23 cellular contexts compared by ENCODE assay signal in the genomic region with DNA sequence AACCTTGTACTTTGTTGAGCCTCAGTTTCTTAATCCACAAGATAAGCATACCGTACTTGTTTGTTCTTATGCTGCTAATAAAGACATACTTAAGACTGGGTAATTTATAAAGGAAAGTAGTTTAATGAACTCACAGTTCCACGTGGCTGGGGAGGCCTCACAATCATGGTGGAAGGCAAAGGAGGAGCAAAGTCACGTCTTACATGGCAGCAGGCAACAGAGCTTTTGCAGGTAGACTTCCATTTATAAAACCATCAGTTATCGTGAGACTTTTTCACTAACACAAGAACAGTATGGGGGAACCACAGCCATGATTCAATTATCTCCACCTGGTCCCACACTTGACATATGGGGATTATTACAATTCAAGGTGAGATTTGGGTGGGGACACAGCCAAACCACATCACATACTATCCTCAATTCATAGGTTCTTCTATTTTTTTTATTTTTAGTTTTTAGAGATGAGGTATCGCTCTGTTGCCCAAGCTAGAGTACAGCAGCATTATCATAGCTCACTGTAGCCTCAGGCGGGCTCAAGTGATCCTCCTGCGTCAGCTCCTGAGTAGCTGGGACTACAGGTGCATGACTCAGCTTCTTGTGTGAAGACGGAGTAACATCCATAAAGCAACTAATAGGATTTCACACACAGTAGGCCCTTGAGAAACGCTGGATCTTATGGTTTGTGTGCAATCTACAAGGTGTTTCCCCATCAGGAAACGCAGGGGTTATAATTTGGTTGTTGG.
DNase-seq lines count a peak whose midpoint lies in the region; ATAC-seq, FAIRE-seq and TF ChIP-seq lines count a peak whose summit lies in the region.
"Had no signal": no experiment of that assay in that cellular context is flagged by ENCODE, and none has a peak within 500 bp of the region (broad histone marks: within the 10 kb centered on the region; RNA-seq: fewer than 3 reads in every experiment).

No MANE protein-coding gene starts in this region.

- H3K9me1 ChIP-seq in K562 (ENCODE audit: control insufficient read depth, insufficient read depth, low read length) = no peaks in the 10 kb centered on the region

- no peak overlapping the region for H3K27ac ChIP-seq in PC-3 (ENCODE audit: low read length)
- no peak overlapping the region for H3K27ac ChIP-seq in K562 (ENCODE audit: extremely low read depth, low read depth, low read length)
- H3K27ac ChIP-seq in smooth muscle cell (ENCODE audit: low read depth) = peak overlapping the region; percentile 88
- H3K27ac ChIP-seq in OCI-LY7 (ENCODE audit: low read depth, low read length, poor library complexity, severe bottlenecking) = no peak overlapping the region
- H3K27ac ChIP-seq: HL-60 had no signal

- intact Hi-C loops in PC-3 (cut with micrococcal nuclease) = no loop called here
- intact Hi-C loops in K562 (cut with micrococcal nuclease) = no loop called here
- intact Hi-C loops in OCI-LY7 (cut with micrococcal nuclease; ENCODE audit: unreplicated experiment) = no loop called here

- H3K9ac ChIP-seq in PC-3 (ENCODE audit: low read length) (no peak overlapping the region), K562 (ENCODE audit: insufficient read depth in 1 of 2, low read depth in 2 of 2, low read length in 2 of 2) (no peak overlapping the region), smooth muscle cell (ENCODE audit: low read depth) (peak overlapping the region; percentile 32)
- H3K9ac ChIP-seq: GM23248 had no signal

- in situ Hi-C loops in K562 (cut with MboI) = no loop called here

- no peaks in the 10 kb centered on the region for H3K36me3 ChIP-seq in PC-3 (ENCODE audit: low read depth, low read length)
- no peaks in the 10 kb centered on the region for H3K36me3 ChIP-seq in K562 (ENCODE audit: control insufficient read depth, insufficient read depth, low read length)
- no peaks in the 10 kb centered on the region for H3K36me3 ChIP-seq in smooth muscle cell (ENCODE audit: low read depth)
- H3K36me3 ChIP-seq in OCI-LY7 (ENCODE audit: insufficient read depth, low read length) = no peaks in the 10 kb centered on the region
- H3K36me3 ChIP-seq: BE2C, HAP-1 had no signal

- H3K27me3 ChIP-seq in PC-3 (ENCODE audit: low read length) (no peaks in the 10 kb centered on the region), K562 (ENCODE audit: control insufficient read depth in 2 of 2, insufficient read depth in 2 of 2, low read length in 2 of 2) (no peaks in the 10 kb centered on the region), smooth muscle cell (ENCODE audit: low read depth) (no peaks in the 10 kb centered on the region)
- H3K27me3 ChIP-seq: BE2C had no signal

- H3K4me3 ChIP-seq in PC-3 (ENCODE audit: low read length) = no peak overlapping the region
- H3K4me3 ChIP-seq in K562 = no peak overlapping the region
- no peak overlapping the region for H3K4me3 ChIP-seq in smooth muscle cell
- H3K4me3 ChIP-seq in OCI-LY7 (ENCODE audit: low read depth, low read length, poor library complexity, severe bottlenecking) = no peak overlapping the region
- H3K4me3 ChIP-seq: GM23248, HAP-1 had no signal

- H3K4me1 ChIP-seq in PC-3 (ENCODE audit: insufficient read depth, low read length) (peaks cover 11% of the 10 kb centered on the region), K562 (replicated peaks in 1 of 2; ENCODE audit: control insufficient read depth in 2 of 2, insufficient read depth in 2 of 2, low read length in 2 of 2) (peaks cover 14 to 37% of the 10 kb centered on the region in 2 experiments; a peak in 4 of 5 replicates), smooth muscle cell (ENCODE audit: low read depth) (no peaks in the 10 kb centered on the region), OCI-LY7 (ENCODE audit: insufficient read depth, low read length, poor library complexity, severe bottlenecking) (no peaks in the 10 kb centered on the region)
- H3K4me1 ChIP-seq: BE2C, HAP-1 had no signal

- H3K79me2 ChIP-seq in PC-3 (ENCODE audit: low read length) (no peaks in the 10 kb centered on the region), K562 (ENCODE audit: control insufficient read depth, insufficient read depth, low read length) (no peaks in the 10 kb centered on the region), smooth muscle cell (ENCODE audit: low read depth) (no peaks in the 10 kb centered on the region), OCI-LY7 (ENCODE audit: insufficient read depth, low read depth, low read length) (no peaks in the 10 kb centered on the region)

- no peak for TF ChIP-seq EP300 in K562 (IDR thresholded peaks at IDR 0.05; ENCODE audit: low read length)

- no peak overlapping the region for H2AFZ ChIP-seq in PC-3 (ENCODE audit: low read length)
- peak overlapping the region; percentile 66; the same call in 1 of the 2 replicates for H2AFZ ChIP-seq in K562 (ENCODE audit: low read depth, low read length)
- H2AFZ ChIP-seq in smooth muscle cell (ENCODE audit: low read depth) = no peak overlapping the region
- H2AFZ ChIP-seq in OCI-LY7 (ENCODE audit: low read length) = no peak overlapping the region
- H2AFZ ChIP-seq: GM23248 had no signal

- no peak for FAIRE-seq in K562 (lab: Jason Lieb, UNC)
- FAIRE-seq: A204.1, D721Med, G401.6, GM12891, GM19239 had no signal

- H3K9me3 ChIP-seq in PC-3 (ENCODE audit: low read length) (no peaks in the 10 kb centered on the region), K562 (replicated peaks; ENCODE audit: control insufficient read depth, insufficient read depth, low read depth, low read length) (peaks cover 14% of the 10 kb centered on the region), smooth muscle cell (replicated peaks; ENCODE audit: low read depth) (no peaks in the 10 kb centered on the region), OCI-LY7 (ENCODE audit: low read length) (peaks cover 7% of the 10 kb centered on the region)
- H3K9me3 ChIP-seq: BE2C, HAP-1 had no signal

- no peak for TF ChIP-seq RAD21 in K562 (CRISPR knock-in tag; conservative IDR thresholded peaks at IDR 0.05 in 1 of 2, IDR thresholded peaks at IDR 0.05 in 1 of 2)

- no peaks in the 10 kb centered on the region for H3K9me2 ChIP-seq in PC-3 (replicated peaks; ENCODE audit: low read length)
- H3K9me2 ChIP-seq in OCI-LY7 (ENCODE audit: insufficient read depth, low read length) = no peaks in the 10 kb centered on the region

- no peak for TF ChIP-seq POLR2A in K562 (conservative IDR thresholded peaks at IDR 0.05)

- WGBS in K562 (ENCODE audit: insufficient coverage, low coverage, missing lambda C conversion rate) = 70% methylated on average over 10 of the region's 10 CpGs
- 86% methylated on average over 10 of the region's 10 CpGs for WGBS in smooth muscle cell (ENCODE audit: low lambda C conversion rate)

- no peak for TF ChIP-seq CTCF in PC-3 (conservative IDR thresholded peaks at IDR 0.05; ENCODE audit: low read depth, low read length)
- no peak for TF ChIP-seq CTCF in K562 (IDR thresholded peaks at IDR 0.05 in 2 of 3, conservative IDR thresholded peaks at IDR 0.05 in 1 of 3; ENCODE audit: insufficient read depth in 2 of 3, low read depth in 1 of 3, low read length in 3 of 3)
- no peak for TF ChIP-seq CTCF in smooth muscle cell (IDR thresholded peaks at IDR 0.05; ENCODE audit: borderline replicate concordance, insufficient read depth, poor library complexity, severe bottlenecking)
- no peak for TF ChIP-seq CTCF in OCI-LY7 (conservative IDR thresholded peaks at IDR 0.05; ENCODE audit: low read length)

- no peak for ATAC-seq in PC-3
- no peak for ATAC-seq in K562
- ATAC-seq in esophagus mucosa = peak; percentile 82
- ATAC-seq in GM21390 (IDR thresholded peaks at IDR 0.05; ENCODE audit: unreplicated experiment) = no peak
- ATAC-seq in HG03045 (IDR thresholded peaks at IDR 0.05; ENCODE audit: unreplicated experiment) = no peak

- CTCF ChIA-PET in PC-3 (lab: Charles Lee) (no interaction called here), K562 (lab: Yijun Ruan, JAX; ENCODE audit: low intra/inter-chr PET ratio) (no interaction called here), OCI-LY7 (lab: Charles Lee; ENCODE audit: unreplicated experiment) (no interaction called here)

- H3F3A ChIP-seq in PC-3 (ENCODE audit: low read length, unreplicated experiment) = no peaks in the 10 kb centered on the region
- H3F3A ChIP-seq in smooth muscle cell (ENCODE audit: low read depth) = peaks cover 10% of the 10 kb centered on the region

- BruUV-seq in PC-3 (replicated peaks; lab: Mats Ljungman, UMichigan) (no TSS peak), K562 (replicated peaks; lab: Mats Ljungman, UMichigan) (no TSS peak), OCI-LY7 (replicated peaks; lab: Mats Ljungman, UMichigan) (no TSS peak)

- POLR2A ChIA-PET in PC-3 (lab: Charles Lee; ENCODE audit: unreplicated experiment) = no interaction called here
- POLR2A ChIA-PET in K562 (lab: Yijun Ruan, JAX) = interaction anchor here (1.8 kb wide), 1 partner anchor 19 kb away, joined by 3 read pairs; no protein-coding TSS in a partner anchor
- POLR2A ChIA-PET in OCI-LY7 (lab: Charles Lee) = interaction anchor here (0.6 kb wide), 1 partner anchor 218 kb away, joined by 3 read pairs; no protein-coding TSS in a partner anchor

- H4K20me1 ChIP-seq in PC-3 (ENCODE audit: low read length) (no peaks in the 10 kb centered on the region), K562 (replicated peaks; ENCODE audit: control insufficient read depth, insufficient read depth, low read length) (no peaks in the 10 kb centered on the region), smooth muscle cell (ENCODE audit: low read depth) (no peaks in the 10 kb centered on the region), OCI-LY7 (ENCODE audit: insufficient read depth, low read length) (no peaks in the 10 kb centered on the region)

- DNase-seq in PC-3 = peak; percentile 7
- no peak for DNase-seq in K562 (ENCODE audit: extremely low read depth in 1 of 4, low spot score in 3 of 4)
- no peak for DNase-seq in smooth muscle cell (lab: John Stamatoyannopoulos, UW; ENCODE audit: unreplicated experiment)
- no peak for DNase-seq in SW 1271 (lab: John Stamatoyannopoulos, UW)
- DNase-seq in OCI-LY7 (ENCODE audit: low spot score) = no peak
- DNase-seq: ACHN; BE2C; C1 segment of cervical spinal cord; CD4-positive, CD25-positive, alpha-beta regulatory T cell; CD8-positive, alpha-beta memory T cell; COR-L47; GM23248; IMR-90 had no signal

- H3K4me2 ChIP-seq in PC-3 (ENCODE audit: low read length) (no peak overlapping the region), K562 (ENCODE audit: insufficient read depth, low read length) (no peak overlapping the region), smooth muscle cell (no peak overlapping the region), OCI-LY7 (ENCODE audit: low read length) (no peak overlapping the region)

TF ChIP-seq in K562, 482 proteins besides CTCF, POLR2A, EP300 and RAD21 (continues in another document):
- TF ChIP-seq ZNF586 (CRISPR knock-in tag; conservative IDR thresholded peaks at IDR 0.05) = no peak
- no peak for TF ChIP-seq KHSRP (IDR thresholded peaks at IDR 0.05)
- TF ChIP-seq PTTG1 (tag; IDR thresholded peaks at IDR 0.05; ENCODE audit: low read depth) = no peak
- peak; percentile 45; the same call in 1 of the 2 replicates for TF ChIP-seq NFE2 (IDR thresholded peaks at IDR 0.05; ENCODE audit: low read depth)
- no peak for TF ChIP-seq SRF (CRISPR knock-in tag; IDR thresholded peaks at IDR 0.05)
- TF ChIP-seq ZFP30 (CRISPR knock-in tag; IDR thresholded peaks at IDR 0.05; ENCODE audit: borderline replicate concordance) = no peak
- TF ChIP-seq BMI1 (IDR thresholded peaks at IDR 0.05; ENCODE audit: low read length) = no peak
